In the genomic region with DNA sequence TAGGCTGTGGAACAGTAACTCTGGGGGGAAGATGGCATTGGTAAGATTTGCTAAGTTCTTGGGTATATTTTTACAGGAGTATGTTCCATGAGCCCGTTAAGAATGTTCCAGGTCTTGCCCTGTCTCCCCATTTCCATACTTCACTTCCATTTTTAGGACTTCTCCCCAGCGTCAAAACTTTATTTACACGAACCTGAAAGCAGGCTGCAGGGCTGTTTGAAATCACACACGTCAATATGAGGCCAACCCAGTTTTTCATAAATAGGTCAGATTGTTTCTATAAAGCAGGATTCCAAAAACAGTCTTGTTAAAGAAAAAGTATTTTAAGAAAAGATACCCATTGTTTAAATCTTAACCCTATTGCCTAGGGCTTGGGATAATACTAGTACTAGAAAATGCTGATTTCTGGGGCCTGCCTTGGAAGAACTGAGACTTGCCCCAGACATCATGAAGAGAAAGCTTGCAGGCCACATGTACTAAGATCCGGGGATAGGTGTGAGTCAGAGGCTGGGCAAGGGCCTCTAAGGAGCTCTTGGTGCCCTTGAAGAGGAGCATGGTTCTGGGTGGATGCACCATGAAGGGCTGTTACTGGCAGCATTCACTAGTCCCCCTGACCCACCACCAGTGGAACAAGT, we compare ENCODE assay signal across 9 cellular contexts. TPM values are rescaled to one million over a fixed set of nuclear protein-coding genes. Genes with fewer than 3 reads are reported as not detected.
DNase-seq lines count a peak whose midpoint lies in the region; ATAC-seq, FAIRE-seq and TF ChIP-seq lines count a peak whose summit lies in the region.
"Had no signal": no experiment of that assay in that cellular context is flagged by ENCODE, and none has a peak within 500 bp of the region (broad histone marks: within the 10 kb centered on the region; RNA-seq: fewer than 3 reads in every experiment).

No MANE protein-coding gene starts in this region.

- peak; percentile 32 for ATAC-seq in HG03196 (IDR thresholded peaks at IDR 0.05; ENCODE audit: unreplicated experiment)

- DNase-seq in GM18507 (ENCODE audit: extremely low spot score, insufficient read length, low read depth), result no peak
- DNase-seq in brain microvascular endothelial cell, result no peak
- no peak for DNase-seq in anterior cingulate cortex (lab: John Stamatoyannopoulos, UW)
- DNase-seq in NCI-H1694 (lab: John Stamatoyannopoulos, UW), result no peak
- DNase-seq in SJCRH30, result no peak
- DNase-seq in NCI-H128 (lab: John Stamatoyannopoulos, UW; ENCODE audit: unreplicated experiment), result no peak
- DNase-seq: activated CD4-positive, CD25-positive, alpha-beta regulatory T cell had no signal

- H3K27ac ChIP-seq in brain microvascular endothelial cell (peak overlapping the region; percentile 91), rectal smooth muscle tissue (ENCODE audit: low read depth, low read length) (peak overlapping the region; percentile 70), SJCRH30 (no peak overlapping the region)

- H3K9me3 ChIP-seq in SJCRH30 (replicated peaks), result peaks cover 8% of the 10 kb centered on the region; the same call in 1 of the 2 replicates

- in situ Hi-C loops in brain microvascular endothelial cell (cut with HindIII; ENCODE audit: low pct_ligation_motif_present, low sequenced_read_pairs), result no loop called here

- no peak overlapping the region for H3K9ac ChIP-seq in rectal smooth muscle tissue (ENCODE audit: low read length)

- FAIRE-seq in GM18507 (lab: Jason Lieb, UNC), result peak; percentile 35

- H3K4me3 ChIP-seq in brain microvascular endothelial cell (ENCODE audit: low read depth, low read length) (no peak overlapping the region), rectal smooth muscle tissue (ENCODE audit: low read length) (no peak overlapping the region), SJCRH30 (no peak overlapping the region)

- no peaks in the 10 kb centered on the region for H3K27me3 ChIP-seq in brain microvascular endothelial cell (replicated peaks)
- no peaks in the 10 kb centered on the region for H3K27me3 ChIP-seq in rectal smooth muscle tissue (ENCODE audit: control insufficient read depth, insufficient read depth, low read length)
- no peaks in the 10 kb centered on the region for H3K27me3 ChIP-seq in SJCRH30

- peaks cover 15% of the 10 kb centered on the region for H3K36me3 ChIP-seq in brain microvascular endothelial cell (replicated peaks)
- no peaks in the 10 kb centered on the region for H3K36me3 ChIP-seq in rectal smooth muscle tissue (ENCODE audit: control insufficient read depth, insufficient read depth, low read length)
- H3K36me3 ChIP-seq in SJCRH30, result no peaks in the 10 kb centered on the region

- TF ChIP-seq CTCF in brain microvascular endothelial cell (IDR thresholded peaks at IDR 0.05; ENCODE audit: low read depth, low read length, missing control alignments), result no peak

- H3K4me1 ChIP-seq in rectal smooth muscle tissue (ENCODE audit: control insufficient read depth, insufficient read depth, low read length) (peaks cover 33% of the 10 kb centered on the region), SJCRH30 (no peaks in the 10 kb centered on the region)

RNA-seq across cellular contexts. Expression of a gene that starts 24.2 kb away (rescaled TPM):
- 67.9 and 82.9 TPM in 2 replicates for total RNA-seq in SJCRH30 (2014; rRNA removed; shearing (Covaris generic))
